Comparison of ENCODE assay signal across 23 cellular contexts in genomic region chr10:48384699-48384982, GRCh38.
A peak's percentile ranks its signal among the peaks of the same experiment; 100 is the strongest.
DNase-seq lines count a peak whose midpoint lies in the region; ATAC-seq and TF ChIP-seq lines count a peak whose summit lies in the region.
"Had no signal": no experiment of that assay in that cellular context is flagged by ENCODE, and none has a peak within 500 bp of the region (broad histone marks: within the 10 kb centered on the region; RNA-seq: fewer than 3 reads in every experiment).

No MANE protein-coding gene starts in this region.

- TF ChIP-seq CTCF in adrenal gland (IDR thresholded peaks at IDR 0.05) (no peak), osteocyte (IDR thresholded peaks at IDR 0.05) (no peak)
- no peak for TF ChIP-seq CTCF in CD8-positive, alpha-beta T cell (IDR thresholded peaks at IDR 0.05)

- ATAC-seq in CD8-positive, alpha-beta T cell, result no peak
- no peak for ATAC-seq in HG03097 (IDR thresholded peaks at IDR 0.05; ENCODE audit: low FRiP score, unreplicated experiment)
- ATAC-seq: foreskin keratinocyte, left colon had no signal

- H3K27ac ChIP-seq in adrenal gland, result no peak overlapping the region
- no peak overlapping the region for H3K27ac ChIP-seq in CD8-positive, alpha-beta T cell (ENCODE audit: low read depth, low read length)
- H3K27ac ChIP-seq: A549, foreskin keratinocyte had no signal

- POLR2A ChIA-PET in CD8-positive, alpha-beta T cell (lab: Charles Lee), result no interaction called here

- peaks cover 3% of the 10 kb centered on the region for H3K9me3 Mint-ChIP-seq in osteocyte (ENCODE audit: unreplicated experiment)
- H3K9me3 Mint-ChIP-seq in CD8-positive, alpha-beta T cell, result peaks cover 6% of the 10 kb centered on the region
- H3K9me3 Mint-ChIP-seq: activated naive CD8-positive, alpha-beta T cell treated with anti-CD3 and anti-CD28 coated beads, Interleukin-2, amount 10 ng/mL, durations not matched to agents 7 days and 5 days had no signal

- peaks cover 15% of the 10 kb centered on the region for H3K4me1 Mint-ChIP-seq in osteocyte (ENCODE audit: unreplicated experiment)
- H3K4me1 Mint-ChIP-seq in CD8-positive, alpha-beta T cell (ENCODE audit: low read depth), result peaks cover 38% of the 10 kb centered on the region

- peak overlapping the region; percentile 65 for H3K27ac Mint-ChIP-seq in osteocyte (ENCODE audit: unreplicated experiment)
- no peak overlapping the region for H3K27ac Mint-ChIP-seq in CD8-positive, alpha-beta T cell
- H3K27ac Mint-ChIP-seq: activated naive CD8-positive, alpha-beta T cell treated with anti-CD3 and anti-CD28 coated beads, Interleukin-2, amount 10 ng/mL, durations not matched to agents 7 days and 5 days; type B pancreatic cell had no signal

- no peaks in the 10 kb centered on the region for H3K27me3 Mint-ChIP-seq in osteocyte (ENCODE audit: unreplicated experiment)
- H3K27me3 Mint-ChIP-seq in CD8-positive, alpha-beta T cell (ENCODE audit: low read depth), result no peaks in the 10 kb centered on the region
- H3K27me3 Mint-ChIP-seq: activated naive CD8-positive, alpha-beta T cell treated with anti-CD3 and anti-CD28 coated beads, Interleukin-2, amount 10 ng/mL, durations not matched to agents 7 days and 5 days; type B pancreatic cell had no signal

- peaks cover 10 to 47% of the 10 kb centered on the region in 2 donors for H3K4me1 ChIP-seq in adrenal gland (replicated peaks in 1 of 2)
- H3K4me1 ChIP-seq in CD8-positive, alpha-beta T cell (ENCODE audit: insufficient read depth, low read length), result peaks cover 8% of the 10 kb centered on the region

- CTCF ChIA-PET in CD8-positive, alpha-beta T cell (lab: Charles Lee), result no interaction called here

- no peaks in the 10 kb centered on the region for H3K9me3 ChIP-seq in adrenal gland (replicated peaks in 1 of 3)
- H3K9me3 ChIP-seq in CD8-positive, alpha-beta T cell (ENCODE audit: low read length), result no peaks in the 10 kb centered on the region
- H3K9me3 ChIP-seq: A549 had no signal

- peaks cover 3% of the 10 kb centered on the region for H3K36me3 Mint-ChIP-seq in osteocyte (ENCODE audit: unreplicated experiment)
- peaks cover 7% of the 10 kb centered on the region for H3K36me3 Mint-ChIP-seq in CD8-positive, alpha-beta T cell
- H3K36me3 Mint-ChIP-seq: type B pancreatic cell had no signal

- no peak overlapping the region for H3K4me3 Mint-ChIP-seq in osteocyte (ENCODE audit: unreplicated experiment)
- H3K4me3 Mint-ChIP-seq in CD8-positive, alpha-beta T cell, result no peak overlapping the region
- H3K4me3 Mint-ChIP-seq: activated naive CD8-positive, alpha-beta T cell treated with anti-CD3 and anti-CD28 coated beads, Interleukin-2, amount 10 ng/mL, durations not matched to agents 7 days and 5 days; type B pancreatic cell had no signal

- no peak for TF ChIP-seq POLR2A in adrenal gland (IDR thresholded peaks at IDR 0.05)

- H3K27me3 ChIP-seq in adrenal gland, result no peaks in the 10 kb centered on the region
- no peaks in the 10 kb centered on the region for H3K27me3 ChIP-seq in CD8-positive, alpha-beta T cell (ENCODE audit: insufficient read depth, low read length)
- H3K27me3 ChIP-seq: foreskin keratinocyte had no signal

- DNase-seq in NCI-H2227 (lab: John Stamatoyannopoulos, UW; ENCODE audit: unreplicated experiment) (peak; percentile 2), NCI-H2227 treated with DMSO at 0.1 percent for 48 hours (lab: John Stamatoyannopoulos, UW) (no peak), HT-29 (ENCODE audit: low spot score) (peak; percentile 43), adrenal gland (peak in 5 of 7 donors; percentile 16 to 39 (median 23)), osteocyte (ENCODE audit: extremely low spot score, unreplicated experiment) (no peak), H4 (ENCODE audit: low spot score) (no peak)
- no peak for DNase-seq in CD8-positive, alpha-beta T cell
- DNase-seq: activated CD4-positive, alpha-beta T cell treated with anti-CD3 and anti-CD28 coated beads, Interleukin-2, amount 50 U/mL, for 4 hours; activated CD4-positive, CD25-positive, alpha-beta regulatory T cell; activated CD8-positive, alpha-beta memory T cell treated with anti-CD3 and anti-CD28 coated beads, Interleukin-2, amount 50 U/mL, for 4 hours; activated effector memory CD4-positive, alpha-beta T cell treated with Interleukin-2 at 50 U/mL for 16 hours; activated naive CD8-positive, alpha-beta T cell treated with anti-CD3 and anti-CD28 coated beads, Interleukin-2, amount 10 ng/mL, durations not matched to agents 7 days and 5 days; effector CD8-positive, alpha-beta T cell; erythroblast; foreskin keratinocyte; KG1; left colon; NCI-H82; nucleus accumbens; T-helper 9 cell had no signal

- intact Hi-C loops in adrenal gland (cut with DNase I), result no loop called here
- intact Hi-C loops in CD8-positive, alpha-beta T cell (cut with DNase I, micrococcal nuclease), result no loop called here

- H3K4me3 ChIP-seq in adrenal gland, result no peak overlapping the region
- H3K4me3 ChIP-seq in CD8-positive, alpha-beta T cell (ENCODE audit: low read depth, low read length), result no peak overlapping the region
- H3K4me3 ChIP-seq: A549 had no signal

- no peaks in the 10 kb centered on the region for H3K36me3 ChIP-seq in adrenal gland (replicated peaks in 1 of 2)
- H3K36me3 ChIP-seq in CD8-positive, alpha-beta T cell (ENCODE audit: insufficient read depth, low read length), result no peaks in the 10 kb centered on the region

Comparison
In these comparisons a context has a peak if more than half of its experiments do, and no peak if none do; other contexts are left out.
1. DNase-seq: peak in NCI-H2227 (single experiment), HT-29 (single experiment) and adrenal gland (5 of 7); none in NCI-H2227 treated with DMSO at 0.1 percent for 48 hours (single experiment), osteocyte (single experiment), H4 (single experiment) and CD8-positive, alpha-beta T cell (0 of 7).